ENCODE assay signal across 18 cellular contexts in genomic region chr11:79066456-79067354, GRCh38.
DNase-seq lines count a peak whose midpoint lies in the region; FAIRE-seq and TF ChIP-seq lines count a peak whose summit lies in the region.
"Had no signal": no experiment of that assay in that cellular context is flagged by ENCODE, and none has a peak within 500 bp of the region (broad histone marks: within the 10 kb centered on the region; RNA-seq: fewer than 3 reads in every experiment).

No MANE protein-coding gene starts in this region.

- no peak for TF ChIP-seq EP300 in sigmoid colon (IDR thresholded peaks at IDR 0.05)

- H3K36me3 Mint-ChIP-seq in mesothelial cell of epicardium = peaks cover 5% of the 10 kb centered on the region
- H3K36me3 Mint-ChIP-seq: memory B cell had no signal

- no peaks in the 10 kb centered on the region for H3K4me1 ChIP-seq in sigmoid colon
- H3K4me1 ChIP-seq: ascending aorta had no signal

- peak overlapping the region; percentile 60 for H3K27ac Mint-ChIP-seq in mesothelial cell of epicardium
- H3K27ac Mint-ChIP-seq: activated B cell treated with CpG ODN at 0.5 μM for 24 hours; HFFc6; memory B cell; stimulated activated naive CD8-positive, alpha-beta T cell treated with anti-CD3 and anti-CD28 coated beads, Interleukin-15, Interleukin-2, amounts not matched to agents 100 ng/mL and 50 ng/mL, for 24 hours had no signal

- no peaks in the 10 kb centered on the region for H3K9me3 Mint-ChIP-seq in mesothelial cell of epicardium
- H3K9me3 Mint-ChIP-seq: activated B cell treated with CpG ODN at 0.5 μM for 24 hours; HFFc6; memory B cell; stimulated activated naive CD8-positive, alpha-beta T cell treated with anti-CD3 and anti-CD28 coated beads, Interleukin-15, Interleukin-2, amounts not matched to agents 100 ng/mL and 50 ng/mL, for 24 hours had no signal

- DNase-seq in NCI-H82 (lab: John Stamatoyannopoulos, UW) (peak; percentile 47), NCI-H82 treated with DMSO at 0.1 percent for 48 hours (lab: John Stamatoyannopoulos, UW; ENCODE audit: unreplicated experiment) (no peak), dorsolateral prefrontal cortex (peak in 6 of 10 donors; percentile 41 to 80 (median 67)), mesothelial cell of epicardium (ENCODE audit: low spot score in 2 of 2, unreplicated experiment in 2 of 2) (no peak), urothelium cell line (ENCODE audit: low spot score) (no peak), T-helper 1 cell (no peak), sigmoid colon (no peak)
- DNase-seq in activated CD8-positive, alpha-beta memory T cell treated with anti-CD3 and anti-CD28 coated beads, Interleukin-2, amount 50 U/mL, for 48 hours = no peak
- DNase-seq: activated B cell treated with CpG ODN at 0.5 μM for 24 hours; effector CD8-positive, alpha-beta T cell; HFFc6; NCI-H1930; NCI-H69 had no signal

- H3K4me1 Mint-ChIP-seq in mesothelial cell of epicardium = peaks cover 39% of the 10 kb centered on the region
- H3K4me1 Mint-ChIP-seq: activated B cell treated with CpG ODN at 0.5 μM for 24 hours, memory B cell had no signal

- intact Hi-C loops in dorsolateral prefrontal cortex (cut with DNase I) (loop anchor here in 1 of 2 donors (10.0 kb wide), 1 partner anchor 422 kb away; no protein-coding TSS in a partner anchor), sigmoid colon (cut with DNase I) (no loop called here)

- H3K27me3 ChIP-seq in dorsolateral prefrontal cortex = no peaks in the 10 kb centered on the region
- no peaks in the 10 kb centered on the region for H3K27me3 ChIP-seq in sigmoid colon
- H3K27me3 ChIP-seq: ascending aorta had no signal

- no peaks in the 10 kb centered on the region for H3K36me3 ChIP-seq in sigmoid colon
- H3K36me3 ChIP-seq: ascending aorta had no signal

- TF ChIP-seq CTCF in dorsolateral prefrontal cortex (IDR thresholded peaks at IDR 0.05 in 54 of 56, conservative IDR thresholded peaks at IDR 0.05 in 2 of 56; ENCODE audit: low read depth in 1 of 56, partially characterized antibody in 56 of 56) = no peak
- TF ChIP-seq CTCF in mesothelial cell of epicardium (IDR thresholded peaks at IDR 0.05; ENCODE audit: unreplicated experiment) = no peak
- no peak for TF ChIP-seq CTCF in sigmoid colon (IDR thresholded peaks at IDR 0.05)

- no peaks in the 10 kb centered on the region for H3K27me3 Mint-ChIP-seq in mesothelial cell of epicardium (ENCODE audit: low read depth)
- H3K27me3 Mint-ChIP-seq: activated B cell treated with CpG ODN at 0.5 μM for 24 hours had no signal

- peak overlapping the region; percentile 32 for H3K4me3 Mint-ChIP-seq in mesothelial cell of epicardium
- H3K4me3 Mint-ChIP-seq: activated B cell treated with CpG ODN at 0.5 μM for 24 hours; HFFc6; memory B cell; stimulated activated naive CD8-positive, alpha-beta T cell treated with anti-CD3 and anti-CD28 coated beads, Interleukin-15, Interleukin-2, amounts not matched to agents 100 ng/mL and 50 ng/mL, for 24 hours had no signal

- 76 to 82% methylated on average over 29 of the region's 29 CpGs for WGBS in sigmoid colon, 2 donors

- no peak overlapping the region for H3K27ac ChIP-seq in dorsolateral prefrontal cortex
- no peak overlapping the region for H3K27ac ChIP-seq in sigmoid colon
- H3K27ac ChIP-seq: 22Rv1, ascending aorta had no signal

- H3K4me3 ChIP-seq in dorsolateral prefrontal cortex (peak overlapping the region in 5 of 59 donors; percentile 3 to 32 (median 10)), sigmoid colon (no peak overlapping the region)
- H3K4me3 ChIP-seq: ascending aorta had no signal

- no peak for TF ChIP-seq POLR2A in sigmoid colon (IDR thresholded peaks at IDR 0.05)

- FAIRE-seq in urothelium cell line (lab: Jason Lieb, UNC) = peak; percentile 99
- FAIRE-seq: GM12891 had no signal

- no peaks in the 10 kb centered on the region for H3K9me3 ChIP-seq in sigmoid colon
- H3K9me3 ChIP-seq: ascending aorta had no signal

Comparison
In these comparisons a context has a peak if more than half of its experiments do, and no peak if none do; other contexts are left out.
1. DNase-seq: peak in NCI-H82 (single experiment) and dorsolateral prefrontal cortex (6 of 10); none in NCI-H82 treated with DMSO at 0.1 percent for 48 hours (single experiment), mesothelial cell of epicardium (0 of 2), urothelium cell line (single experiment), T-helper 1 cell (0 of 5), sigmoid colon (single experiment) and activated CD8-positive, alpha-beta memory T cell treated with anti-CD3 and anti-CD28 coated beads, Interleukin-2, amount 50 U/mL, for 48 hours (single experiment).